8 cellular contexts compared by ENCODE assay signal in genomic region chr12:132229926-132230325, GRCh38.
"Had no signal": no experiment of that assay in that cellular context is flagged by ENCODE, and none has a peak within 500 bp of the region (broad histone marks: within the 10 kb centered on the region; RNA-seq: fewer than 3 reads in every experiment).

No MANE protein-coding gene starts in this region.

- H3K36me3 ChIP-seq: HAP-1 had no signal

- H3K4me3 ChIP-seq: GM23248, HAP-1 had no signal

- H3K9me3 ChIP-seq: HAP-1 had no signal

- ATAC-seq: HCT116, HepG2 had no signal

- FAIRE-seq: HepG2 had no signal

- H3K27ac ChIP-seq: GM23248, HL-60 had no signal

- DNase-seq: GM23248, GOT3, H7, HFFc6 had no signal

- H3K9ac ChIP-seq: GM23248 had no signal

- H3K4me1 ChIP-seq: HAP-1 had no signal
